Comparison of ENCODE assay signal across 12 cellular contexts in genomic region chr12:75820848-75821578, GRCh38.
DNase-seq lines count a peak whose midpoint lies in the region; ATAC-seq, FAIRE-seq and TF ChIP-seq lines count a peak whose summit lies in the region.
"Had no signal": no experiment of that assay in that cellular context is flagged by ENCODE, and none has a peak within 500 bp of the region (broad histone marks: within the 10 kb centered on the region; RNA-seq: fewer than 3 reads in every experiment).

No MANE protein-coding gene starts in this region.

- no peaks in the 10 kb centered on the region for H3K9me3 Mint-ChIP-seq in activated CD4-positive, alpha-beta memory T cell treated with anti-CD3 and anti-CD28 coated beads for 36 hours
- H3K9me3 Mint-ChIP-seq: naive B cell had no signal

- H3K9me3 ChIP-seq in ascending aorta: no peaks in the 10 kb centered on the region
- no peaks in the 10 kb centered on the region for H3K9me3 ChIP-seq in left ventricle myocardium inferior (replicated peaks)
- H3K9me3 ChIP-seq in stomach smooth muscle (ENCODE audit: control insufficient read depth in 2 of 2, low read length in 2 of 2): no peaks in the 10 kb centered on the region

- H3K4me3 ChIP-seq in ascending aorta (no peak overlapping the region), left ventricle myocardium inferior (no peak overlapping the region), stomach smooth muscle (ENCODE audit: low read length in 2 of 2) (peak overlapping the region; percentile 18 to 23)

- no peak for ATAC-seq in GM21528 (IDR thresholded peaks at IDR 0.05; ENCODE audit: low FRiP score, unreplicated experiment)
- no peak for ATAC-seq in activated CD4-positive, CD25-positive, alpha-beta regulatory T cell treated with anti-CD3 and anti-CD28 coated beads, Interleukin-2, amount 50 U/mL, for 24 hours
- ATAC-seq: activated CD8-positive, alpha-beta T cell treated with anti-CD3 and anti-CD28 coated beads, Interleukin-2, amount 10 ng/mL, durations not matched to agents 7 days and 5 days had no signal

- H3K36me3 Mint-ChIP-seq in activated CD4-positive, alpha-beta memory T cell treated with anti-CD3 and anti-CD28 coated beads for 36 hours: no peaks in the 10 kb centered on the region
- H3K36me3 Mint-ChIP-seq: naive B cell had no signal

- no peak overlapping the region for H3K4me3 Mint-ChIP-seq in activated CD4-positive, alpha-beta memory T cell treated with anti-CD3 and anti-CD28 coated beads for 36 hours
- H3K4me3 Mint-ChIP-seq: activated CD8-positive, alpha-beta T cell treated with anti-CD3 and anti-CD28 coated beads, Interleukin-2, amount 10 ng/mL, durations not matched to agents 7 days and 5 days; naive B cell had no signal

- intact Hi-C loops in ascending aorta (cut with DNase I): loop anchor here (2.0 to 10.0 kb wide), 2 partner anchors 210 to 306 kb away; partner anchors contain the start of genes KRR1 and PHLDA1
- intact Hi-C loops in left ventricle myocardium inferior (cut with micrococcal nuclease): no loop called here
- intact Hi-C loops in activated CD4-positive, alpha-beta memory T cell treated with anti-CD3 and anti-CD28 coated beads for 36 hours (cut with micrococcal nuclease): no loop called here

- H3K36me3 ChIP-seq in ascending aorta: no peaks in the 10 kb centered on the region
- no peaks in the 10 kb centered on the region for H3K36me3 ChIP-seq in left ventricle myocardium inferior
- no peaks in the 10 kb centered on the region for H3K36me3 ChIP-seq in stomach smooth muscle (ENCODE audit: control insufficient read depth in 2 of 2, insufficient read depth in 2 of 2, low read length in 2 of 2)

- DNase-seq in H54 (ENCODE audit: insufficient read length, low spot score): peak; percentile 9
- DNase-seq in ascending aorta (ENCODE audit: low spot score in 2 of 2): peak in 1 of 2 donors; percentile 83
- peak; percentile 16 for DNase-seq in left ventricle myocardium inferior
- no peak for DNase-seq in NCI-H1105 treated with DMSO at 0.1 percent for 48 hours (lab: John Stamatoyannopoulos, UW)
- no peak for DNase-seq in activated CD4-positive, alpha-beta memory T cell treated with anti-CD3 and anti-CD28 coated beads for 36 hours
- DNase-seq: activated CD8-positive, alpha-beta T cell treated with anti-CD3 and anti-CD28 coated beads, Interleukin-2, amount 10 ng/mL, durations not matched to agents 7 days and 5 days; DND-41; naive B cell; NCI-H1436 treated with DMSO at 0.1 percent for 48 hours had no signal

- H3K4me1 ChIP-seq in ascending aorta: no peaks in the 10 kb centered on the region
- no peaks in the 10 kb centered on the region for H3K4me1 ChIP-seq in left ventricle myocardium inferior
- H3K4me1 ChIP-seq in stomach smooth muscle (ENCODE audit: control insufficient read depth, insufficient read depth, low read length): peaks cover 11% of the 10 kb centered on the region

- H3K9ac ChIP-seq in stomach smooth muscle (ENCODE audit: low read length in 2 of 2): no peak overlapping the region

- H3K27me3 ChIP-seq in ascending aorta (no peaks in the 10 kb centered on the region), left ventricle myocardium inferior (ENCODE audit: low read depth) (no peaks in the 10 kb centered on the region), stomach smooth muscle (ENCODE audit: control insufficient read depth in 1 of 2, insufficient read depth in 2 of 2, low read length in 2 of 2) (no peaks in the 10 kb centered on the region)

- TF ChIP-seq CTCF in ascending aorta (IDR thresholded peaks at IDR 0.05) (no peak), left ventricle myocardium inferior (IDR thresholded peaks at IDR 0.05; ENCODE audit: borderline replicate concordance) (no peak)

- no peak overlapping the region for H3K27ac Mint-ChIP-seq in activated CD4-positive, alpha-beta memory T cell treated with anti-CD3 and anti-CD28 coated beads for 36 hours
- H3K27ac Mint-ChIP-seq: activated CD8-positive, alpha-beta T cell treated with anti-CD3 and anti-CD28 coated beads, Interleukin-2, amount 10 ng/mL, durations not matched to agents 7 days and 5 days; naive B cell had no signal

- TF ChIP-seq POLR2A in H54 (IDR thresholded peaks at IDR 0.05; ENCODE audit: low read depth, low read length): no peak

- CTCF ChIA-PET in activated CD4-positive, alpha-beta memory T cell treated with anti-CD3 and anti-CD28 coated beads for 36 hours (lab: Charles Lee): interaction anchor here (0.9 to 1.5 kb wide), 2 partner anchors 216 to 635 kb away, joined by 3 to 4 read pairs; no protein-coding TSS in a partner anchor

- POLR2A ChIA-PET in activated CD4-positive, alpha-beta memory T cell treated with anti-CD3 and anti-CD28 coated beads for 36 hours (lab: Charles Lee): no interaction called here

- peaks cover 5% of the 10 kb centered on the region for H3K27me3 Mint-ChIP-seq in activated CD4-positive, alpha-beta memory T cell treated with anti-CD3 and anti-CD28 coated beads for 36 hours

- H3K27ac ChIP-seq in ascending aorta (peak overlapping the region; percentile 42 to 50), left ventricle myocardium inferior (replicated peaks) (peak overlapping the region; percentile 37), stomach smooth muscle (ENCODE audit: low read length) (peak overlapping the region; percentile 18)

- peak; percentile 78 for FAIRE-seq in H54 (lab: Jason Lieb, UNC)

- peaks cover 6% of the 10 kb centered on the region for H3K4me1 Mint-ChIP-seq in activated CD4-positive, alpha-beta memory T cell treated with anti-CD3 and anti-CD28 coated beads for 36 hours (ENCODE audit: low read depth)
- H3K4me1 Mint-ChIP-seq: naive B cell had no signal

Comparison
In these comparisons a context has a peak if more than half of its experiments do, and no peak if none do; other contexts are left out.
1. DNase-seq: peak in H54 (single experiment) and left ventricle myocardium inferior (single experiment); none in NCI-H1105 treated with DMSO at 0.1 percent for 48 hours (single experiment) and activated CD4-positive, alpha-beta memory T cell treated with anti-CD3 and anti-CD28 coated beads for 36 hours (single experiment).
2. H3K4me3 ChIP-seq: peak in stomach smooth muscle (2 of 2); none in ascending aorta (0 of 2) and left ventricle myocardium inferior (single experiment).
3. Peak in every context shown above with its lines, with median percentiles within 50 percentile points of each other: H3K27ac ChIP-seq.